Comparison of ENCODE assay signal across 18 cellular contexts in the genomic region with DNA sequence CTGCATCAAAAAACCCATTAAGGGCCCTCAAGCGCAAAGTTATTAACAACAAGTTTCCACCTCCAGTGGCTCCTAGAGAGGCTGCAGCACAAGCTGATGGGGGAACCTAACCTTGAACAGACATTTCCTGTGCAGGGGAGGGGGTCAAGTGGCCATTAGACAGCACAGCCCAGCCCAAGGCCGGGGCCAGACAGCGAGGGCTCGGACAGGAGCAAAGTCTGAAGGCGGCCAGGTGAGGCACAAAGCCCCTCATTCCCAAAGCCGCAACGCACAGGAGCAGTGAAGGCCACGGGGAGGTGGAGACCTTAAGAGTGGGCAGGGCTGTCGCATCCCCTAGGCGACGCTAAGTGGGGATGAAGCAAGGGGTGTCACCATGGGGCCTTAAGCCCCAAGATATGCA.
A peak's percentile ranks its signal among the peaks of the same experiment; 100 is the strongest.
DNase-seq lines count a peak whose midpoint lies in the region; ATAC-seq and TF ChIP-seq lines count a peak whose summit lies in the region.
"Had no signal": no experiment of that assay in that cellular context is flagged by ENCODE, and none has a peak within 500 bp of the region (broad histone marks: within the 10 kb centered on the region; RNA-seq: fewer than 3 reads in every experiment).

No MANE protein-coding gene starts in this region.

- H3F3A ChIP-seq in smooth muscle cell (ENCODE audit: low read depth), result peaks cover 22% of the 10 kb centered on the region

- CTCF ChIA-PET in WTC11 (lab: Charles Lee), result no interaction called here

- H3K36me3 Mint-ChIP-seq in WTC11 (peaks cover 50% of the 10 kb centered on the region), chondrocyte (ENCODE audit: low read depth) (peaks cover 22% of the 10 kb centered on the region)

- peaks cover 28% of the 10 kb centered on the region for H3K79me2 ChIP-seq in smooth muscle cell (ENCODE audit: low read depth)

- H3K27ac Mint-ChIP-seq in WTC11, result no peak overlapping the region
- H3K27ac Mint-ChIP-seq in chondrocyte (ENCODE audit: unreplicated experiment), result peak overlapping the region; percentile 73
- H3K27ac Mint-ChIP-seq: CD14-positive monocyte, GM23338 had no signal

- peak overlapping the region; percentile 47 for H3K4me3 ChIP-seq in smooth muscle cell
- H3K4me3 ChIP-seq: BLaER1, GM23338 had no signal

- peak overlapping the region; percentile 87 for H3K4me2 ChIP-seq in smooth muscle cell
- H3K4me2 ChIP-seq: BLaER1, GM23338 had no signal

- H4K20me1 ChIP-seq in smooth muscle cell (ENCODE audit: low read depth), result no peaks in the 10 kb centered on the region
- H4K20me1 ChIP-seq: BLaER1 had no signal

- peak; percentile 50 for ATAC-seq in WTC11
- no peak for ATAC-seq in HG03025 (IDR thresholded peaks at IDR 0.05; ENCODE audit: low FRiP score, unreplicated experiment)
- ATAC-seq: HepG2 had no signal

- H3K9me3 Mint-ChIP-seq in WTC11 (peaks cover 48% of the 10 kb centered on the region), chondrocyte (ENCODE audit: low read depth) (peaks cover 19% of the 10 kb centered on the region)

- no peak for DNase-seq in WTC11 (ENCODE audit: low spot score)
- no peak for DNase-seq in chondrocyte (ENCODE audit: low spot score)
- DNase-seq in islet precursor cell, result peak; percentile 66
- DNase-seq in smooth muscle cell (lab: John Stamatoyannopoulos, UW; ENCODE audit: unreplicated experiment), result no peak
- DNase-seq in NCI-H187 treated with DMSO at 0.1 percent for 48 hours (lab: John Stamatoyannopoulos, UW), result no peak
- DNase-seq in kidney glomerular epithelial cell (lab: John Stamatoyannopoulos, UW), result no peak
- DNase-seq in pons (ENCODE audit: low spot score), result no peak
- DNase-seq: 8988T; CD4-positive, alpha-beta memory T cell; DMS153; DMS79; GDM1; H7 had no signal

- H3K4me1 ChIP-seq in smooth muscle cell (ENCODE audit: low read depth), result peaks cover 29% of the 10 kb centered on the region
- H3K4me1 ChIP-seq: BLaER1 had no signal

- H3K27ac ChIP-seq in smooth muscle cell (ENCODE audit: low read depth), result peak overlapping the region; percentile 94
- H3K27ac ChIP-seq: BLaER1 had no signal

- H3K4me1 Mint-ChIP-seq in WTC11 (peaks cover 13% of the 10 kb centered on the region), chondrocyte (ENCODE audit: low read depth) (peaks cover 30% of the 10 kb centered on the region)
- H3K4me1 Mint-ChIP-seq: CD14-positive monocyte, GM23338 had no signal

- no peaks in the 10 kb centered on the region for H3K36me3 ChIP-seq in smooth muscle cell (ENCODE audit: low read depth)

- POLR2A ChIA-PET in WTC11 (lab: Charles Lee), result no interaction called here

- H3K27me3 Mint-ChIP-seq in WTC11 (ENCODE audit: low read depth), result peaks cover 5% of the 10 kb centered on the region; the same call in 1 of the 2 replicates
- no peaks in the 10 kb centered on the region for H3K27me3 Mint-ChIP-seq in chondrocyte (ENCODE audit: low read depth)
- H3K27me3 Mint-ChIP-seq: CD4-positive, alpha-beta memory T cell had no signal

- H3K9me3 ChIP-seq in smooth muscle cell (replicated peaks; ENCODE audit: low read depth), result no peaks in the 10 kb centered on the region

- H3K4me3 Mint-ChIP-seq in WTC11 (no peak overlapping the region), chondrocyte (ENCODE audit: unreplicated experiment) (no peak overlapping the region)
- H3K4me3 Mint-ChIP-seq: CD14-positive monocyte, GM23338 had no signal

- WGBS in smooth muscle cell (ENCODE audit: low lambda C conversion rate), result 80% methylated on average over 11 of the region's 11 CpGs

- no peaks in the 10 kb centered on the region for H3K27me3 ChIP-seq in smooth muscle cell (ENCODE audit: low read depth)
- H3K27me3 ChIP-seq: BLaER1 had no signal

- TF ChIP-seq CTCF in WTC11 (IDR thresholded peaks at IDR 0.05) (no peak), chondrocyte (IDR thresholded peaks at IDR 0.05) (no peak), smooth muscle cell (IDR thresholded peaks at IDR 0.05; ENCODE audit: borderline replicate concordance, insufficient read depth, poor library complexity, severe bottlenecking) (no peak)

- no peak overlapping the region for H3K9ac ChIP-seq in smooth muscle cell (ENCODE audit: low read depth)
- H3K9ac ChIP-seq: BLaER1 had no signal

- H2AFZ ChIP-seq in smooth muscle cell (ENCODE audit: low read depth), result no peak overlapping the region
- H2AFZ ChIP-seq: GM23338 had no signal

TF ChIP-seq in WTC11, 78 proteins besides CTCF, POLR2A, EP300 and RAD21:
- TF ChIP-seq ZBTB21 (CRISPR knock-in tag; IDR thresholded peaks at IDR 0.05; ENCODE audit: borderline replicate concordance) (no peak), ATF1 (CRISPR knock-in tag; IDR thresholded peaks at IDR 0.05) (no peak), EMX1 (CRISPR knock-in tag; IDR thresholded peaks at IDR 0.05) (no peak), SOX15 (CRISPR knock-in tag; IDR thresholded peaks at IDR 0.05) (no peak), ETV6 (CRISPR knock-in tag; IDR thresholded peaks at IDR 0.05) (no peak), ZNF396 (CRISPR knock-in tag; IDR thresholded peaks at IDR 0.05; ENCODE audit: borderline replicate concordance) (no peak), OVOL2 (CRISPR knock-in tag; IDR thresholded peaks at IDR 0.05; ENCODE audit: borderline replicate concordance) (no peak), TCF7 (CRISPR knock-in tag; IDR thresholded peaks at IDR 0.05; ENCODE audit: low read depth) (no peak), ZNF671 (CRISPR knock-in tag; IDR thresholded peaks at IDR 0.05) (no peak), SP1 (CRISPR knock-in tag; conservative IDR thresholded peaks at IDR 0.05) (no peak)
- TF ChIP-seq, protein P1, sequence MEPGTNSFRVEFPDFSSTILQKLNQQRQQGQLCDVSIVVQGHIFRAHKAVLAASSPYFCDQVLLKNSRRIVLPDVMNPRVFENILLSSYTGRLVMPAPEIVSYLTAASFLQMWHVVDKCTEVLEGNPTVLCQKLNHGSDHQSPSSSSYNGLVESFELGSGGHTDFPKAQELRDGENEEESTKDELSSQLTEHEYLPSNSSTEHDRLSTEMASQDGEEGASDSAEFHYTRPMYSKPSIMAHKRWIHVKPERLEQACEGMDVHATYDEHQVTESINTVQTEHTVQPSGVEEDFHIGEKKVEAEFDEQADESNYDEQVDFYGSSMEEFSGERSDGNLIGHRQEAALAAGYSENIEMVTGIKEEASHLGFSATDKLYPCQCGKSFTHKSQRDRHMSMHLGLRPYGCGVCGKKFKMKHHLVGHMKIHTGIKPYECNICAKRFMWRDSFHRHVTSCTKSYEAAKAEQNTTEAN (CRISPR knock-in tag; IDR thresholded peaks at IDR 0.05), result no peak
- TF ChIP-seq, protein P2, sequence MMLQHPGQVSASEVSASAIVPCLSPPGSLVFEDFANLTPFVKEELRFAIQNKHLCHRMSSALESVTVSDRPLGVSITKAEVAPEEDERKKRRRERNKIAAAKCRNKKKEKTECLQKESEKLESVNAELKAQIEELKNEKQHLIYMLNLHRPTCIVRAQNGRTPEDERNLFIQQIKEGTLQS (CRISPR knock-in tag; conservative IDR thresholded peaks at IDR 0.05), result no peak
